Comparison of ENCODE assay signal across 15 cellular contexts in the genomic region with DNA sequence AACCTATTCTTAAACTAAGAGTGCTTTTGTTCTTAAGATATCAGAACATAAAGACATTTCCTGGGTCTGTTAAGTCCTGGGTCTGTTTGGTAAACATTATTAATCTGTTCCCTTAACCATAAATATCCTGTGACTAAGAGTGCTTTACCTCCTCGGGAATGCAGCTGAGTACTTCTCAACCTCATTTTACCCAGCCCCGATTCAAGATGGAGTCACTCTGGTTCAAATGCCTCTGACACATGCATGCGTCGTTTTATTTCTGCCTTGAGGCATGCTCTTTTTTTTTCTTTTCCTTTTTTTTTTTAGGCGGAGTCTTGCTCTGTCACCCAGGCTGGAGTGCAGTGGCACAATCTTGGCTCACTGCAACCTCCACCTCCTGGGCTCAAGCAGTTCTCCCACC. TPM values are rescaled to one million over a fixed set of nuclear protein-coding genes. Genes with fewer than 3 reads are reported as not detected.
DNase-seq lines count a peak whose midpoint lies in the region; ATAC-seq and TF ChIP-seq lines count a peak whose summit lies in the region.
"Had no signal": no experiment of that assay in that cellular context is flagged by ENCODE, and none has a peak within 500 bp of the region (broad histone marks: within the 10 kb centered on the region; RNA-seq: fewer than 3 reads in every experiment).

No MANE protein-coding gene starts in this region.

- no peak overlapping the region for H3K27ac ChIP-seq in Peyer's patch
- H3K27ac ChIP-seq: BLaER1 had no signal

- no peak overlapping the region for H3K27ac Mint-ChIP-seq in stimulated activated naive CD8-positive, alpha-beta T cell treated with anti-CD3 and anti-CD28 coated beads, Interleukin-15, amount 100 ng/mL, for 72 hours
- H3K27ac Mint-ChIP-seq: CD8-positive, alpha-beta T cell had no signal

- peaks cover 7 to 10% of the 10 kb centered on the region in 2 donors for H3K9me3 Mint-ChIP-seq in stimulated activated naive CD8-positive, alpha-beta T cell treated with anti-CD3 and anti-CD28 coated beads, Interleukin-15, amount 100 ng/mL, for 72 hours

- no peaks in the 10 kb centered on the region for H3K9me3 ChIP-seq in Peyer's patch

- no peak for TF ChIP-seq POLR2A in Peyer's patch (IDR thresholded peaks at IDR 0.05)

- ATAC-seq in stimulated activated naive CD8-positive, alpha-beta T cell treated with anti-CD3 and anti-CD28 coated beads, Interleukin-15, amount 100 ng/mL, for 72 hours = no peak
- no peak for ATAC-seq in GM19324 (IDR thresholded peaks at IDR 0.05; ENCODE audit: low FRiP score, unreplicated experiment)
- ATAC-seq: CD8-positive, alpha-beta T cell had no signal

- DNase-seq in Daoy (ENCODE audit: low read depth) = peak; percentile 35
- DNase-seq in M059J (ENCODE audit: low read depth) = peak; percentile 44
- peak; percentile 43 for DNase-seq in amniotic epithelial cell (ENCODE audit: low read depth)
- peak; percentile 10 for DNase-seq in iris pigment epithelial cell (ENCODE audit: low read depth)
- DNase-seq in stimulated activated naive CD8-positive, alpha-beta T cell treated with anti-CD3 and anti-CD28 coated beads, Interleukin-15, amount 100 ng/mL, for 72 hours = no peak
- DNase-seq in NCI-H1105 (lab: John Stamatoyannopoulos, UW) = no peak
- DNase-seq in Peyer's patch = no peak
- DNase-seq: CD8-positive, alpha-beta T cell; DMS79 treated with DMSO at 0.1 percent for 48 hours; NCI-H1436 treated with DMSO at 0.1 percent for 48 hours; NCI-H2029 treated with DMSO at 0.1 percent for 48 hours; NCI-H2171 treated with DMSO at 0.1 percent for 48 hours; NCI-H446 treated with DMSO at 0.1 percent for 48 hours had no signal

- H3K4me1 Mint-ChIP-seq in stimulated activated naive CD8-positive, alpha-beta T cell treated with anti-CD3 and anti-CD28 coated beads, Interleukin-15, amount 100 ng/mL, for 72 hours = no peaks in the 10 kb centered on the region

- no peak overlapping the region for H3K4me3 ChIP-seq in Peyer's patch
- H3K4me3 ChIP-seq: BLaER1 had no signal

- no peak overlapping the region for H3K4me3 Mint-ChIP-seq in stimulated activated naive CD8-positive, alpha-beta T cell treated with anti-CD3 and anti-CD28 coated beads, Interleukin-15, amount 100 ng/mL, for 72 hours
- H3K4me3 Mint-ChIP-seq: CD8-positive, alpha-beta T cell had no signal

- TF ChIP-seq CTCF in Peyer's patch (IDR thresholded peaks at IDR 0.05) = no peak

- peaks cover 32% of the 10 kb centered on the region for H3K27me3 Mint-ChIP-seq in stimulated activated naive CD8-positive, alpha-beta T cell treated with anti-CD3 and anti-CD28 coated beads, Interleukin-15, amount 100 ng/mL, for 72 hours

- H3K36me3 ChIP-seq in Peyer's patch = no peaks in the 10 kb centered on the region
- H3K36me3 ChIP-seq: BLaER1 had no signal

- H3K27me3 ChIP-seq in Peyer's patch = no peaks in the 10 kb centered on the region
- H3K27me3 ChIP-seq: BLaER1 had no signal

- no peaks in the 10 kb centered on the region for H3K4me1 ChIP-seq in Peyer's patch
- H3K4me1 ChIP-seq: BLaER1 had no signal

RNA-seq across cellular contexts. Expression of gene FBXL17, which starts 39.8 kb away (rescaled TPM):
- total RNA-seq in Daoy (2014; rRNA removed; shearing (Covaris generic)) = 5.4 and 7.8 TPM in 2 replicates
- total RNA-seq in M059J (2014; rRNA removed; shearing (Covaris generic)) = 9.2 and 15.9 TPM in 2 replicates
- total RNA-seq in Peyer's patch = 10 to 100 TPM; 10.7 to 31.6 (median 22.1) TPM

Comparison
In these comparisons a context has a peak if more than half of its experiments do, and no peak if none do; other contexts are left out.
1. DNase-seq: peak in Daoy (single experiment), M059J (single experiment), amniotic epithelial cell (single experiment) and iris pigment epithelial cell (single experiment); none in stimulated activated naive CD8-positive, alpha-beta T cell treated with anti-CD3 and anti-CD28 coated beads, Interleukin-15, amount 100 ng/mL, for 72 hours (0 of 2), NCI-H1105 (single experiment) and Peyer's patch (0 of 3).